1 cellular context compared by ENCODE assay signal in genomic region chr9:128202648-128203023, GRCh38.
TF ChIP-seq lines count a peak whose summit lies in the region.

No MANE protein-coding gene starts in this region.

TF ChIP-seq in A549, 52 proteins besides CTCF, POLR2A, EP300 and RAD21:
- TF ChIP-seq CBX2 (IDR thresholded peaks at IDR 0.05; ENCODE audit: borderline replicate concordance, low read depth) (no peak), HOXB5 (CRISPR knock-in tag; IDR thresholded peaks at IDR 0.05) (no peak), HDAC2 (IDR thresholded peaks at IDR 0.05) (no peak), EHMT2 (IDR thresholded peaks at IDR 0.05; ENCODE audit: low read depth) (no peak), HOXA7 (CRISPR knock-in tag; IDR thresholded peaks at IDR 0.05) (no peak), RFX5 (IDR thresholded peaks at IDR 0.05) (no peak), MAFK (IDR thresholded peaks at IDR 0.05; ENCODE audit: partially characterized antibody) (no peak), FOSL2 (IDR thresholded peaks at IDR 0.05) (no peak), FOSL2 (CRISPR knock-in tag; IDR thresholded peaks at IDR 0.05) (no peak), CHD2 (IDR thresholded peaks at IDR 0.05; ENCODE audit: low read length, partially characterized antibody) (no peak), TP53 (CRISPR knock-in tag; IDR thresholded peaks at IDR 0.05) (no peak), ATOH8 (CRISPR knock-in tag; IDR thresholded peaks at IDR 0.05; ENCODE audit: low read depth) (no peak), USF2 (IDR thresholded peaks at IDR 0.05) (no peak), MYC (IDR thresholded peaks at IDR 0.05; ENCODE audit: borderline replicate concordance, low read length) (no peak), JUN (IDR thresholded peaks at IDR 0.05) (no peak), RCOR1 (IDR thresholded peaks at IDR 0.05; ENCODE audit: low read depth, low read length) (no peak), POLR2AphosphoS2 (conservative IDR thresholded peaks at IDR 0.05; ENCODE audit: low read length) (no peak), HOXB13 (CRISPR knock-in tag; IDR thresholded peaks at IDR 0.05; ENCODE audit: low read depth) (no peak), EHF (CRISPR knock-in tag; IDR thresholded peaks at IDR 0.05) (no peak)
